In genomic region chr9:3508531-3509374, GRCh38 we compare ENCODE assay signal across 8 cellular contexts. TPM values are rescaled to one million over a fixed set of nuclear protein-coding genes. Genes with fewer than 3 reads are reported as not detected.
A peak's percentile ranks its signal among the peaks of the same experiment; 100 is the strongest.
DNase-seq lines count a peak whose midpoint lies in the region; ATAC-seq, FAIRE-seq and TF ChIP-seq lines count a peak whose summit lies in the region.

No MANE protein-coding gene starts in this region.

- no peak overlapping the region for H2AK9ac ChIP-seq in IMR-90 (replicated peaks; ENCODE audit: low read depth, low read length, poor library complexity)

- H3K56ac ChIP-seq in IMR-90 (ENCODE audit: extremely low read depth, insufficient read depth, low read length), result no peak overlapping the region

- H3K4me1 ChIP-seq in A673 (ENCODE audit: insufficient read depth, low read length, poor library complexity, severe bottlenecking) (peaks cover 57% of the 10 kb centered on the region), IMR-90 (ENCODE audit: control insufficient read depth, insufficient read depth, low read length) (no peaks in the 10 kb centered on the region), gastroesophageal sphincter (peaks cover 0 to 34% (median 0%) of the 10 kb centered on the region in 3 donors), aorta (ENCODE audit: control insufficient read depth in 1 of 2, insufficient read depth in 2 of 2, low read length in 2 of 2) (no peaks in the 10 kb centered on the region)

- H2BK15ac ChIP-seq in IMR-90 (ENCODE audit: low read depth, low read length), result peak overlapping the region; percentile 91; the same call in 1 of the 3 replicates

- peak overlapping the region; percentile 57; the same call in 1 of the 2 replicates for H3K18ac ChIP-seq in IMR-90 (ENCODE audit: low read depth, low read length)

- BruUV-seq in A673 (replicated peaks; lab: Mats Ljungman, UMichigan) (TSS peak; percentile 20), IMR-90 (replicated peaks; lab: Mats Ljungman, UMichigan) (no TSS peak)

- TF ChIP-seq POLR2A in IMR-90 (IDR thresholded peaks at IDR 0.05; ENCODE audit: low read depth, low read length) (no peak), gastroesophageal sphincter (IDR thresholded peaks at IDR 0.05) (no peak), lower leg skin (IDR thresholded peaks at IDR 0.05) (no peak)

- H3K4ac ChIP-seq in IMR-90 (ENCODE audit: low read depth, low read length), result peak overlapping the region; percentile 18; the same call in 1 of the 2 replicates

- no peak overlapping the region for H2AFZ ChIP-seq in IMR-90 (replicated peaks; ENCODE audit: low read length, poor library complexity)

- H3K27me3 ChIP-seq in A673 (replicated peaks; ENCODE audit: insufficient read depth, low read depth, low read length, poor library complexity) (no peaks in the 10 kb centered on the region), IMR-90 (ENCODE audit: control insufficient read depth, insufficient read depth, low read length) (no peaks in the 10 kb centered on the region), gastroesophageal sphincter (no peaks in the 10 kb centered on the region), aorta (ENCODE audit: control insufficient read depth in 1 of 2, insufficient read depth in 2 of 2, low read length in 1 of 2) (no peaks in the 10 kb centered on the region)

- peak overlapping the region; percentile 41; the same call in 1 of the 2 replicates for H2BK20ac ChIP-seq in IMR-90 (ENCODE audit: low read depth, low read length)

- TF ChIP-seq CTCF in A673 (conservative IDR thresholded peaks at IDR 0.05; ENCODE audit: low read depth, low read length) (no peak), IMR-90 (conservative IDR thresholded peaks at IDR 0.05; ENCODE audit: low read depth, low read length) (no peak), gastroesophageal sphincter (IDR thresholded peaks at IDR 0.05) (no peak), lower leg skin (IDR thresholded peaks at IDR 0.05) (no peak)

- no peak overlapping the region for H3K9ac ChIP-seq in IMR-90 (ENCODE audit: low read depth, low read length)

- H3K36me3 ChIP-seq in A673 (ENCODE audit: insufficient read depth, low read length, poor library complexity, severe bottlenecking) (no peaks in the 10 kb centered on the region), IMR-90 (ENCODE audit: control insufficient read depth, insufficient read depth, low read length) (no peaks in the 10 kb centered on the region), gastroesophageal sphincter (no peaks in the 10 kb centered on the region), aorta (ENCODE audit: control insufficient read depth in 1 of 2, insufficient read depth in 2 of 2, low read length in 1 of 2) (no peaks in the 10 kb centered on the region)

- peak overlapping the region; percentile 17 for H2BK120ac ChIP-seq in IMR-90 (ENCODE audit: low read depth, low read length)

- peak; percentile 75 for FAIRE-seq in GM18507 (lab: Jason Lieb, UNC)

- H3K23ac ChIP-seq in IMR-90 (ENCODE audit: low read depth, low read length), result no peak overlapping the region

- no CpG with 5 or more reads among the region's 6 CpGs for WGBS in IMR-90 (ENCODE audit: extremely low coverage in 2 of 2, insufficient read length in 1 of 2), 2 experiments
- 64 to 65% methylated on average over 6 of the region's 6 CpGs for WGBS in gastroesophageal sphincter (ENCODE audit: low coverage in 1 of 2), 2 donors
- 67 to 69% methylated on average over 6 of the region's 6 CpGs for WGBS in aorta, 2 donors
- WGBS in lower leg skin, 2 donors, result 50% methylated on average over 6 of the region's 6 CpGs

- no peak for TF ChIP-seq EP300 in gastroesophageal sphincter (IDR thresholded peaks at IDR 0.05)

- H3K14ac ChIP-seq in IMR-90 (replicated peaks; ENCODE audit: low read depth, low read length), result no peak overlapping the region; the same call in 1 of the 2 replicates

- in situ Hi-C loops in IMR-90 (cut with MboI; ENCODE audit: low sequenced_read_pairs) (no loop called here), G401 (cut with HindIII; ENCODE audit: low sequenced_read_pairs) (no loop called here)

- H3K79me1 ChIP-seq in IMR-90 (ENCODE audit: low read depth in 1 of 2, low read length in 2 of 2), result peaks cover 0 to 7% of the 10 kb centered on the region in 2 experiments; a peak in 3 of 4 replicates

- H3K9me1 ChIP-seq in IMR-90 (ENCODE audit: insufficient read depth, low read length), result no peaks in the 10 kb centered on the region

- H3K4me3 ChIP-seq in A673 (ENCODE audit: low read depth, low read length, poor library complexity, severe bottlenecking) (peak overlapping the region; percentile 36), IMR-90 (ENCODE audit: insufficient read depth, low read depth, low read length) (no peak overlapping the region), gastroesophageal sphincter (peak overlapping the region; percentile 11 to 17), aorta (ENCODE audit: low read length in 2 of 2) (no peak overlapping the region), lower leg skin (ENCODE audit: low read depth, poor library complexity, severe bottlenecking) (no peak overlapping the region)

- no peak overlapping the region for H2AK5ac ChIP-seq in IMR-90 (ENCODE audit: low read depth, low read length)

- ATAC-seq in IMR-90 (ENCODE audit: low read depth), result peak; percentile 37; the same call in 1 of the 2 replicates
- ATAC-seq in gastroesophageal sphincter, result no peak
- no peak for ATAC-seq in aorta (ENCODE audit: low FRiP score)

- peak overlapping the region; percentile 36; the same call in 1 of the 2 replicates for H4K5ac ChIP-seq in IMR-90 (ENCODE audit: low read depth, low read length)

- no peaks in the 10 kb centered on the region for H3K9me3 ChIP-seq in A673 (ENCODE audit: low read depth, low read length, poor library complexity, severe bottlenecking)
- no peaks in the 10 kb centered on the region for H3K9me3 ChIP-seq in IMR-90 (ENCODE audit: control insufficient read depth, insufficient read depth, low read length)
- no peaks in the 10 kb centered on the region for H3K9me3 ChIP-seq in gastroesophageal sphincter
- no peaks in the 10 kb centered on the region for H3K9me3 ChIP-seq in aorta (ENCODE audit: control insufficient read depth, low read length)

- 0 out of 2 replicates have a peak overlapping the region, but pooled peaks have one; percentile 3 for H4K91ac ChIP-seq in IMR-90 (ENCODE audit: insufficient read depth, low read depth, low read length)

- POLR2A ChIA-PET in A673 (lab: Charles Lee; ENCODE audit: low non-redundant PET), result interaction anchor here (0.6 to 1.8 kb wide), 2 partner anchors 17 to 183 kb away, joined by 5 to 9 read pairs; partner anchors contain the start of gene RFX3
- POLR2A ChIA-PET in IMR-90 (lab: Charles Lee; ENCODE audit: unreplicated experiment), result no interaction called here

- CTCF ChIA-PET in A673 (lab: Charles Lee), result no interaction called here
- CTCF ChIA-PET in IMR-90 (lab: Yijun Ruan, JAX), result no interaction called here

- peak overlapping the region; percentile 80 for H3K27ac ChIP-seq in A673 (ENCODE audit: low read depth, low read length, poor library complexity, severe bottlenecking)
- H3K27ac ChIP-seq in IMR-90 (ENCODE audit: insufficient read depth, low read length), result peak overlapping the region; percentile 29; the same call in 1 of the 2 replicates
- H3K27ac ChIP-seq in gastroesophageal sphincter, result peak overlapping the region in 3 of 4 donors; percentile 43 to 55 (median 55)
- no peak overlapping the region for H3K27ac ChIP-seq in aorta (ENCODE audit: low read depth in 1 of 2, low read length in 2 of 2)

- DNase-seq in A673 (ENCODE audit: low spot score) (peak; percentile 55), GM18507 (ENCODE audit: extremely low spot score, insufficient read length, low read depth) (no peak), IMR-90 (peak; percentile 37), RPMI7951 (ENCODE audit: low read depth) (peak; percentile 6), aorta (no peak), lower leg skin (ENCODE audit: low spot score in 2 of 2) (no peak), G401 (ENCODE audit: low spot score) (no peak)

- intact Hi-C loops in A673 (cut with micrococcal nuclease; ENCODE audit: unreplicated experiment) (no loop called here), IMR-90 (cut with micrococcal nuclease) (no loop called here), aorta (cut with DNase I) (no loop called here), lower leg skin (cut with DNase I; ENCODE audit: low total_unique reads) (no loop called here)

- H4K8ac ChIP-seq in IMR-90 (ENCODE audit: low read depth in 2 of 2, low read length in 2 of 2), result peak overlapping the region; percentile 61 to 74; a peak in 1 of 4 replicates

- H3K4me2 ChIP-seq in IMR-90 (ENCODE audit: low read depth, low read length), result peak overlapping the region; percentile 25; the same call in 1 of the 2 replicates

- H2BK5ac ChIP-seq in IMR-90 (ENCODE audit: low read depth, low read length, poor library complexity, severe bottlenecking), result peak overlapping the region; percentile 58

- H4K20me1 ChIP-seq in IMR-90 (ENCODE audit: insufficient read depth, low read length), result no peaks in the 10 kb centered on the region

- dilution Hi-C loops in IMR-90 (cut with HindIII; ENCODE audit: low sequenced_read_pairs, unreplicated experiment), result no loop called here

- no peak for TF ChIP-seq RAD21 in IMR-90 (IDR thresholded peaks at IDR 0.05; ENCODE audit: low read length)

TF ChIP-seq in IMR-90, 13 proteins besides CTCF, POLR2A, EP300 and RAD21:
- TF ChIP-seq CHD1 (IDR thresholded peaks at IDR 0.05; ENCODE audit: low read depth, low read length), result no peak
- no peak for TF ChIP-seq MXI1 (IDR thresholded peaks at IDR 0.05; ENCODE audit: borderline replicate concordance, low read depth, low read length)
- no peak for TF ChIP-seq NFE2L2 (IDR thresholded peaks at IDR 0.05; ENCODE audit: low read depth, low read length)
- peak; percentile 62; the same call in 1 of the 2 replicates for TF ChIP-seq CEBPB (IDR thresholded peaks at IDR 0.05; ENCODE audit: low read depth, low read length)
- no peak for TF ChIP-seq RFX5 (IDR thresholded peaks at IDR 0.05; ENCODE audit: low read depth, low read length)
- TF ChIP-seq RCOR1 (IDR thresholded peaks at IDR 0.05; ENCODE audit: insufficient replicate concordance, low read length), result no peak
- TF ChIP-seq FOS (IDR thresholded peaks at IDR 0.05; ENCODE audit: low read depth, low read length), result no peak
- TF ChIP-seq MAFK (IDR thresholded peaks at IDR 0.05; ENCODE audit: low read depth, low read length), result no peak

RNA-seq across cellular contexts. Expression of gene RFX3, which starts 17.0 kb away (rescaled TPM):
- 7.4 and 11.6 TPM in 2 replicates for total RNA-seq in A673 (2021)
- 2.5 and 2.7 TPM in 2 replicates for total RNA-seq in IMR-90 (2012; rRNA removed)
- polyA plus RNA-seq in IMR-90 (2012; rRNA removed), result 0.95 and 1.7 TPM in 2 replicates
- 0.31 and 0.43 TPM in 2 replicates for polyA plus RNA-seq in IMR-90 (2012; cell fraction: cytosol; rRNA removed)
- polyA plus RNA-seq in IMR-90 (2012; cell fraction: nucleus; rRNA removed; ENCODE audit: low replicate concordance), result 2.6 and 5.7 TPM in 2 replicates
- 2.3 and 3.5 TPM in 2 replicates for total RNA-seq in RPMI7951 (2014; rRNA removed; shearing (Covaris generic))
- total RNA-seq in gastroesophageal sphincter, result 1 to 10 TPM; 5.6 to 9.0 (median 7.7) TPM
- 10 to 100 TPM; 10.5 to 22.4 TPM for total RNA-seq in aorta
- 1 to 10 TPM in 1 of 2 donors, under 1 TPM in 1; 0.38 to 1.3 TPM for polyA plus RNA-seq in aorta
- total RNA-seq in lower leg skin, result 1 to 10 TPM; 4.0 to 8.2 (median 5.6) TPM
- total RNA-seq in G401 (2014; rRNA removed; shearing (Covaris generic)), result 12.6 and 19.1 TPM in 2 replicates

Comparison
In these comparisons a context has a peak if more than half of its experiments do, and no peak if none do; other contexts are left out.
1. DNase-seq: peak in A673 (single experiment), IMR-90 (single experiment) and RPMI7951 (single experiment); none in GM18507 (single experiment), aorta (0 of 2), lower leg skin (0 of 2) and G401 (single experiment).
2. H3K27ac ChIP-seq: peak in A673 (single experiment), IMR-90 (single experiment) and gastroesophageal sphincter (3 of 4); none in aorta (0 of 2).
3. H3K4me3 ChIP-seq: peak in A673 (single experiment) and gastroesophageal sphincter (2 of 2); none in IMR-90 (single experiment), aorta (0 of 2) and lower leg skin (single experiment).